ENCODE assay signal across 13 cellular contexts in the genomic region with DNA sequence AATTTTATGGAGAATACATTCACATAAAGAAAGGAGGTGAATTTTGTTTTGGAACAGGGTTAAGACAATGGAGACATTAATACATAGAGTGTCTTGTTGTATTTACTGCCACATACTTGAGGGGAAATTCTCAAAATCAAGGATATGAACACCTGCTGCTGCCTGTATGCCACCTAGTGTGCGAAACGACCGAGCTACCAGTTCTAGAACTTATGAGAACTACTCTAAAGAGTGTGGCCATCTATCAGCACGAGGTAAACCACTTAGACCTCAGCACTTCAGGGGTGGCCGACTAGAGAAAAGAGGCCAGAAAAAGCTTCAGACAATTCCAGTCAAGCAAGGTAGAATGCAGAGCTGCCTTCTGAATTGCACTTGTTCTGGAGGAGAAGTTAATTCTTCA. TPM values are rescaled to one million over a fixed set of nuclear protein-coding genes. Genes with fewer than 3 reads are reported as not detected.
DNase-seq lines count a peak whose midpoint lies in the region; ATAC-seq lines count a peak whose summit lies in the region.
"Had no signal": no experiment of that assay in that cellular context is flagged by ENCODE, and none has a peak within 500 bp of the region (broad histone marks: within the 10 kb centered on the region; RNA-seq: fewer than 3 reads in every experiment).

No MANE protein-coding gene starts in this region.

- POLR2A ChIA-PET in activated CD4-positive, alpha-beta T cell treated with anti-CD3 and anti-CD28 coated beads for 36 hours (lab: Charles Lee), result no interaction called here
- POLR2A ChIA-PET in activated CD8-positive, alpha-beta T cell treated with anti-CD3 and anti-CD28 coated beads, Interleukin-2, amount 10 ng/mL, durations not matched to agents 7 days and 5 days (lab: Charles Lee), result no interaction called here
- POLR2A ChIA-PET in naive thymus-derived CD4-positive, alpha-beta T cell (lab: Charles Lee), result interaction anchor here (0.6 to 4.7 kb wide), 5 partner anchors 9 to 550 kb away, joined by 3 to 27 read pairs (median 4); a partner anchor contains a TSS

- no peaks in the 10 kb centered on the region for H3K27me3 Mint-ChIP-seq in activated CD4-positive, alpha-beta T cell treated with anti-CD3 and anti-CD28 coated beads for 36 hours
- H3K27me3 Mint-ChIP-seq in activated CD8-positive, alpha-beta T cell treated with anti-CD3 and anti-CD28 coated beads, Interleukin-2, amount 10 ng/mL, durations not matched to agents 7 days and 5 days (ENCODE audit: low read depth), result no peaks in the 10 kb centered on the region
- H3K27me3 Mint-ChIP-seq in naive thymus-derived CD4-positive, alpha-beta T cell, result no peaks in the 10 kb centered on the region

- no peaks in the 10 kb centered on the region for H3K9me3 Mint-ChIP-seq in activated CD4-positive, alpha-beta T cell treated with anti-CD3 and anti-CD28 coated beads for 36 hours (ENCODE audit: low read depth)
- no peaks in the 10 kb centered on the region for H3K9me3 Mint-ChIP-seq in activated CD8-positive, alpha-beta T cell treated with anti-CD3 and anti-CD28 coated beads, Interleukin-2, amount 10 ng/mL, durations not matched to agents 7 days and 5 days (ENCODE audit: insufficient read depth)
- peaks cover 0 to 3% (median 0%) of the 10 kb centered on the region in 11 donors for H3K9me3 Mint-ChIP-seq in naive thymus-derived CD4-positive, alpha-beta T cell

- peaks cover 32% of the 10 kb centered on the region for H3K36me3 Mint-ChIP-seq in activated CD4-positive, alpha-beta T cell treated with anti-CD3 and anti-CD28 coated beads for 36 hours (ENCODE audit: low read depth)
- peaks cover 37% of the 10 kb centered on the region for H3K36me3 Mint-ChIP-seq in activated CD8-positive, alpha-beta T cell treated with anti-CD3 and anti-CD28 coated beads, Interleukin-2, amount 10 ng/mL, durations not matched to agents 7 days and 5 days (ENCODE audit: low read depth)
- H3K36me3 Mint-ChIP-seq in naive thymus-derived CD4-positive, alpha-beta T cell, result peaks cover 4 to 15% (median 6%) of the 10 kb centered on the region in 5 donors

- H3K27ac Mint-ChIP-seq in activated CD4-positive, alpha-beta T cell treated with anti-CD3 and anti-CD28 coated beads for 36 hours, result peak overlapping the region; percentile 38
- H3K27ac Mint-ChIP-seq in activated CD8-positive, alpha-beta T cell treated with anti-CD3 and anti-CD28 coated beads, Interleukin-2, amount 10 ng/mL, durations not matched to agents 7 days and 5 days, result peak overlapping the region; percentile 48
- H3K27ac Mint-ChIP-seq in naive thymus-derived CD4-positive, alpha-beta T cell, result peak overlapping the region; percentile 16 to 89 (median 58)

- H3K27ac ChIP-seq in naive thymus-derived CD4-positive, alpha-beta T cell (ENCODE audit: low read depth, low read length), result peak overlapping the region; percentile 51
- H3K27ac ChIP-seq: VCaP had no signal

- peaks cover 6 to 45% (median 14%) of the 10 kb centered on the region in 3 experiments for H3K36me3 ChIP-seq in naive thymus-derived CD4-positive, alpha-beta T cell (ENCODE audit: control insufficient read depth in 2 of 3, insufficient read depth in 3 of 3, low read length in 3 of 3)

- H3K4me1 ChIP-seq in naive thymus-derived CD4-positive, alpha-beta T cell (ENCODE audit: control insufficient read depth in 2 of 2, insufficient read depth in 2 of 2, low read length in 2 of 2), result peaks cover 7 to 15% of the 10 kb centered on the region in 2 donors

- H3K9me3 ChIP-seq in naive thymus-derived CD4-positive, alpha-beta T cell (ENCODE audit: control insufficient read depth in 2 of 3, low read length in 3 of 3), result no peaks in the 10 kb centered on the region

- ATAC-seq in activated CD4-positive, alpha-beta T cell treated with anti-CD3 and anti-CD28 coated beads for 36 hours, result no peak
- ATAC-seq in activated CD8-positive, alpha-beta T cell treated with anti-CD3 and anti-CD28 coated beads, Interleukin-2, amount 10 ng/mL, durations not matched to agents 7 days and 5 days, result no peak
- ATAC-seq in naive thymus-derived CD4-positive, alpha-beta T cell, result no peak
- no peak for ATAC-seq in HG02938 (IDR thresholded peaks at IDR 0.05; ENCODE audit: unreplicated experiment)
- no peak for ATAC-seq in stimulated activated naive CD8-positive, alpha-beta T cell treated with anti-CD3 and anti-CD28 coated beads, Interleukin-15, Interleukin-2, amounts not matched to agents 100 U/mL and 50 U/mL, for 24 hours

- H3K4me3 Mint-ChIP-seq in activated CD4-positive, alpha-beta T cell treated with anti-CD3 and anti-CD28 coated beads for 36 hours, result no peak overlapping the region
- H3K4me3 Mint-ChIP-seq in activated CD8-positive, alpha-beta T cell treated with anti-CD3 and anti-CD28 coated beads, Interleukin-2, amount 10 ng/mL, durations not matched to agents 7 days and 5 days, result no peak overlapping the region
- peak overlapping the region in 1 of 10 donors; percentile 61 for H3K4me3 Mint-ChIP-seq in naive thymus-derived CD4-positive, alpha-beta T cell

- CTCF ChIA-PET in activated CD4-positive, alpha-beta T cell treated with anti-CD3 and anti-CD28 coated beads for 36 hours (lab: Charles Lee), result interaction anchor here (0.6 to 3.0 kb wide), 7 partner anchors 13 to 164 kb away, joined by 3 to 14 read pairs (median 3); no protein-coding TSS in a partner anchor
- CTCF ChIA-PET in activated CD8-positive, alpha-beta T cell treated with anti-CD3 and anti-CD28 coated beads, Interleukin-2, amount 10 ng/mL, durations not matched to agents 7 days and 5 days (lab: Charles Lee), result interaction anchor here (0.9 to 2.3 kb wide), 6 partner anchors 9 to 202 kb away, joined by 3 to 7 read pairs (median 5); no protein-coding TSS in a partner anchor
- CTCF ChIA-PET in naive thymus-derived CD4-positive, alpha-beta T cell (lab: Charles Lee), result no interaction called here

- peaks cover 17% of the 10 kb centered on the region for H3K4me1 Mint-ChIP-seq in activated CD4-positive, alpha-beta T cell treated with anti-CD3 and anti-CD28 coated beads for 36 hours
- H3K4me1 Mint-ChIP-seq in activated CD8-positive, alpha-beta T cell treated with anti-CD3 and anti-CD28 coated beads, Interleukin-2, amount 10 ng/mL, durations not matched to agents 7 days and 5 days (ENCODE audit: low read depth), result peaks cover 31% of the 10 kb centered on the region
- H3K4me1 Mint-ChIP-seq in naive thymus-derived CD4-positive, alpha-beta T cell, result peaks cover 0 to 22% (median 15%) of the 10 kb centered on the region in 7 donors

- DNase-seq in activated CD4-positive, alpha-beta T cell treated with anti-CD3 and anti-CD28 coated beads for 36 hours, result peak; percentile 32
- no peak for DNase-seq in activated CD4-positive, alpha-beta T cell treated with anti-CD3 and anti-CD28 coated beads for 1 hour
- peak; percentile 6 for DNase-seq in LHCN-M2 (ENCODE audit: low read depth)
- DNase-seq in activated CD8-positive, alpha-beta T cell treated with anti-CD3 and anti-CD28 coated beads, Interleukin-2, amount 10 ng/mL, durations not matched to agents 7 days and 5 days, result peak; percentile 37
- no peak for DNase-seq in naive thymus-derived CD4-positive, alpha-beta T cell
- DNase-seq in Kasumi-1 (lab: John Stamatoyannopoulos, UW), result no peak
- no peak for DNase-seq in stimulated activated naive CD8-positive, alpha-beta T cell treated with anti-CD3 and anti-CD28 coated beads, Interleukin-15, Interleukin-2, amounts not matched to agents 100 U/mL and 50 U/mL, for 24 hours
- DNase-seq: activated effector memory CD4-positive, alpha-beta T cell treated with anti-CD3 and anti-CD28 coated beads, Interleukin-2, amount 50 U/mL, for 16 hours; cortex of kidney; NCI-H2081 treated with DMSO at 0.1 percent for 48 hours had no signal

- H3K27me3 ChIP-seq in naive thymus-derived CD4-positive, alpha-beta T cell (ENCODE audit: control insufficient read depth in 2 of 2, insufficient read depth in 2 of 2, low read length in 2 of 2), result no peaks in the 10 kb centered on the region

- intact Hi-C loops in activated CD4-positive, alpha-beta T cell treated with anti-CD3 and anti-CD28 coated beads for 36 hours (cut with DNase I, micrococcal nuclease), result loop anchor here in 1 of 2 experiments (5.0 kb wide), 1 partner anchor 1384 kb away; no protein-coding TSS in a partner anchor
- intact Hi-C loops in naive thymus-derived CD4-positive, alpha-beta T cell (cut with micrococcal nuclease), result loop anchor here (5.0 kb wide), 5 partner anchors 131 to 539 kb away; a partner anchor contains a TSS

- no peak overlapping the region for H3K4me3 ChIP-seq in naive thymus-derived CD4-positive, alpha-beta T cell (ENCODE audit: low read length)

RNA-seq across cellular contexts. Expression of a gene that starts 1.5 kb away (rescaled TPM):
- 1 to 10 TPM; 3.5 to 5.6 TPM for total RNA-seq in activated CD4-positive, alpha-beta T cell treated with anti-CD3 and anti-CD28 coated beads for 36 hours
- total RNA-seq in LHCN-M2 (2014; rRNA removed), result 0.38 and 0.92 TPM in 2 replicates
- polyA plus RNA-seq in LHCN-M2 (2012), result 0.51 TPM
- 1 to 10 TPM; 5.6 to 7.8 TPM for total RNA-seq in activated CD8-positive, alpha-beta T cell treated with anti-CD3 and anti-CD28 coated beads, Interleukin-2, amount 10 ng/mL, durations not matched to agents 7 days and 5 days
- total RNA-seq in naive thymus-derived CD4-positive, alpha-beta T cell, result 10 to 100 TPM in 1 of 5 experiments, 1 to 10 TPM in 4; 4.7 to 11.3 (median 8.1) TPM
- 1 to 10 TPM in 1 of 2 donors, under 1 TPM in 1; 0.33 to 1.8 TPM for polyA plus RNA-seq in naive thymus-derived CD4-positive, alpha-beta T cell
- total RNA-seq: glomerular endothelial cell had no signal

RNA-seq across cellular contexts. Expression of a gene that starts 50.4 kb away (rescaled TPM):
- 100 to 1,000 TPM; 117 to 135 TPM for total RNA-seq in activated CD4-positive, alpha-beta T cell treated with anti-CD3 and anti-CD28 coated beads for 36 hours
- total RNA-seq in LHCN-M2 (2014; rRNA removed), result 32.4 and 37.9 TPM in 2 replicates
- 11.3 TPM for polyA plus RNA-seq in LHCN-M2 (2012)
- total RNA-seq in activated CD8-positive, alpha-beta T cell treated with anti-CD3 and anti-CD28 coated beads, Interleukin-2, amount 10 ng/mL, durations not matched to agents 7 days and 5 days, result 100 to 1,000 TPM; 129 to 136 TPM
- total RNA-seq in naive thymus-derived CD4-positive, alpha-beta T cell, result 100 to 1,000 TPM; 143 to 347 (median 280) TPM
- 10 to 100 TPM; 49.0 to 54.4 TPM for polyA plus RNA-seq in naive thymus-derived CD4-positive, alpha-beta T cell

Comparison
In these comparisons a context has a peak if more than half of its experiments do, and no peak if none do; other contexts are left out.
1. DNase-seq: peak in activated CD4-positive, alpha-beta T cell treated with anti-CD3 and anti-CD28 coated beads for 36 hours (single experiment), LHCN-M2 (single experiment) and activated CD8-positive, alpha-beta T cell treated with anti-CD3 and anti-CD28 coated beads, Interleukin-2, amount 10 ng/mL, durations not matched to agents 7 days and 5 days (single experiment); none in activated CD4-positive, alpha-beta T cell treated with anti-CD3 and anti-CD28 coated beads for 1 hour (single experiment), naive thymus-derived CD4-positive, alpha-beta T cell (0 of 9), Kasumi-1 (0 of 2) and stimulated activated naive CD8-positive, alpha-beta T cell treated with anti-CD3 and anti-CD28 coated beads, Interleukin-15, Interleukin-2, amounts not matched to agents 100 U/mL and 50 U/mL, for 24 hours (single experiment).
2. Peak in every context shown above with its lines, with median percentiles within 50 percentile points of each other: H3K27ac Mint-ChIP-seq.